In genomic region chr1:165841582-165842362, GRCh38 we compare ENCODE assay signal across 9 cellular contexts. TPM values are rescaled to one million over a fixed set of nuclear protein-coding genes. Genes with fewer than 3 reads are reported as not detected.
DNase-seq lines count a peak whose midpoint lies in the region; ATAC-seq and TF ChIP-seq lines count a peak whose summit lies in the region.
"Had no signal": no experiment of that assay in that cellular context is flagged by ENCODE, and none has a peak within 500 bp of the region (broad histone marks: within the 10 kb centered on the region; RNA-seq: fewer than 3 reads in every experiment).

No MANE protein-coding gene starts in this region.

- no peaks in the 10 kb centered on the region for H3K27me3 Mint-ChIP-seq in WTC11 (ENCODE audit: low read depth)
- H3K27me3 Mint-ChIP-seq in CD8-positive, alpha-beta memory T cell: no peaks in the 10 kb centered on the region
- H3K27me3 Mint-ChIP-seq: activated naive CD8-positive, alpha-beta T cell treated with anti-CD3 and anti-CD28 coated beads, Interleukin-2, amount 10 ng/mL, durations not matched to agents 7 days and 5 days had no signal

- TF ChIP-seq CTCF in WTC11 (IDR thresholded peaks at IDR 0.05): no peak
- TF ChIP-seq CTCF in body of pancreas (IDR thresholded peaks at IDR 0.05): no peak

- POLR2A ChIA-PET in WTC11 (lab: Charles Lee): interaction anchor here (0.9 kb wide), 1 partner anchor 14 kb away, joined by 3 read pairs; no protein-coding TSS in a partner anchor
- POLR2A ChIA-PET in CD8-positive, alpha-beta memory T cell (lab: Charles Lee): no interaction called here

- H3K4me3 ChIP-seq in CD8-positive, alpha-beta memory T cell (ENCODE audit: low read length): no peak overlapping the region
- H3K4me3 ChIP-seq in body of pancreas: no peak overlapping the region

- no peaks in the 10 kb centered on the region for H3K9me3 ChIP-seq in CD8-positive, alpha-beta memory T cell (ENCODE audit: low read length)
- no peaks in the 10 kb centered on the region for H3K9me3 ChIP-seq in body of pancreas

- H3K4me3 Mint-ChIP-seq in WTC11: no peak overlapping the region; the same call in 1 of the 2 replicates
- H3K4me3 Mint-ChIP-seq in CD8-positive, alpha-beta memory T cell: peak overlapping the region in 1 of 7 donors; percentile 12

- ATAC-seq in GM18861 (IDR thresholded peaks at IDR 0.05; ENCODE audit: unreplicated experiment) (peak; percentile 40), HG02798 (IDR thresholded peaks at IDR 0.05; ENCODE audit: poor library complexity, unreplicated experiment) (peak; percentile 32), WTC11 (no peak), body of pancreas (no peak)

- no peak for TF ChIP-seq POLR2A in body of pancreas (IDR thresholded peaks at IDR 0.05)

- peaks cover 13% of the 10 kb centered on the region for H3K4me1 ChIP-seq in CD8-positive, alpha-beta memory T cell (ENCODE audit: insufficient read depth, low read length)
- H3K4me1 ChIP-seq in body of pancreas: peaks cover 51% of the 10 kb centered on the region

- H3K27me3 ChIP-seq in CD8-positive, alpha-beta memory T cell (ENCODE audit: insufficient read depth, low read length, poor library complexity, severe bottlenecking): no peaks in the 10 kb centered on the region
- no peaks in the 10 kb centered on the region for H3K27me3 ChIP-seq in body of pancreas

- peaks cover 73% of the 10 kb centered on the region for H3K4me1 Mint-ChIP-seq in WTC11
- peaks cover 16 to 44% (median 34%) of the 10 kb centered on the region in 3 donors for H3K4me1 Mint-ChIP-seq in CD8-positive, alpha-beta memory T cell

- H3K9me3 Mint-ChIP-seq in WTC11: no peaks in the 10 kb centered on the region
- H3K9me3 Mint-ChIP-seq in CD8-positive, alpha-beta memory T cell: no peaks in the 10 kb centered on the region
- H3K9me3 Mint-ChIP-seq: activated naive CD8-positive, alpha-beta T cell treated with anti-CD3 and anti-CD28 coated beads, Interleukin-2, amount 10 ng/mL, durations not matched to agents 7 days and 5 days had no signal

- no peak for DNase-seq in WTC11 (ENCODE audit: low spot score)
- DNase-seq in myocyte (ENCODE audit: low read depth): peak; percentile 34
- DNase-seq in NCI-H1417 (lab: John Stamatoyannopoulos, UW): no peak
- no peak for DNase-seq in CD8-positive, alpha-beta memory T cell
- no peak for DNase-seq in hepatic stellate cell (ENCODE audit: low spot score)
- DNase-seq in body of pancreas: no peak
- DNase-seq: activated naive CD8-positive, alpha-beta T cell treated with anti-CD3 and anti-CD28 coated beads, Interleukin-2, amount 10 ng/mL, durations not matched to agents 7 days and 5 days had no signal

- peak overlapping the region; percentile 10 for H3K27ac Mint-ChIP-seq in WTC11
- H3K27ac Mint-ChIP-seq in CD8-positive, alpha-beta memory T cell: peak overlapping the region in 3 of 8 donors; percentile 0 to 43 (median 11)
- H3K27ac Mint-ChIP-seq: activated naive CD8-positive, alpha-beta T cell treated with anti-CD3 and anti-CD28 coated beads, Interleukin-2, amount 10 ng/mL, durations not matched to agents 7 days and 5 days had no signal

- H3K27ac ChIP-seq in CD8-positive, alpha-beta memory T cell (ENCODE audit: low read depth, low read length): no peak overlapping the region
- H3K27ac ChIP-seq in body of pancreas: no peak overlapping the region

- H3K36me3 Mint-ChIP-seq in WTC11: no peaks in the 10 kb centered on the region
- H3K36me3 Mint-ChIP-seq in CD8-positive, alpha-beta memory T cell: peaks cover 0 to 3% (median 0%) of the 10 kb centered on the region in 3 donors

- CTCF ChIA-PET in WTC11 (lab: Charles Lee): interaction anchor here (0.7 to 1.0 kb wide), 3 partner anchors 30 to 468 kb away, joined by 3 to 4 read pairs (median 3); no protein-coding TSS in a partner anchor
- CTCF ChIA-PET in CD8-positive, alpha-beta memory T cell (lab: Charles Lee): no interaction called here

- intact Hi-C loops in body of pancreas (cut with DNase I): no loop called here

- H3K36me3 ChIP-seq in CD8-positive, alpha-beta memory T cell (ENCODE audit: insufficient read depth, low read length): no peaks in the 10 kb centered on the region
- H3K36me3 ChIP-seq in body of pancreas (replicated peaks in 1 of 2; ENCODE audit: insufficient read depth in 1 of 2, low read depth in 2 of 2): no peaks in the 10 kb centered on the region

- 74 to 80% methylated on average over 4 to 5 of the region's 5 CpGs for WGBS in body of pancreas, 2 donors

TF ChIP-seq in WTC11, 78 proteins besides CTCF, POLR2A, EP300 and RAD21:
- TF ChIP-seq SMAD4 (CRISPR knock-in tag; IDR thresholded peaks at IDR 0.05) (no peak), ZBTB21 (CRISPR knock-in tag; IDR thresholded peaks at IDR 0.05; ENCODE audit: borderline replicate concordance) (no peak), GRHL2 (CRISPR knock-in tag; IDR thresholded peaks at IDR 0.05; ENCODE audit: insufficient replicate concordance, severe bottlenecking) (no peak), SOX15 (CRISPR knock-in tag; IDR thresholded peaks at IDR 0.05) (no peak), ZNF121 (CRISPR knock-in tag; IDR thresholded peaks at IDR 0.05) (no peak), PREB (CRISPR knock-in tag; IDR thresholded peaks at IDR 0.05; ENCODE audit: borderline replicate concordance) (no peak), E2F5 (CRISPR knock-in tag; IDR thresholded peaks at IDR 0.05) (no peak), HMGA2 (CRISPR knock-in tag; IDR thresholded peaks at IDR 0.05) (no peak), NFATC4 (CRISPR knock-in tag; IDR thresholded peaks at IDR 0.05) (no peak), ZNF138 (CRISPR knock-in tag; conservative IDR thresholded peaks at IDR 0.05) (no peak), CDX4 (CRISPR knock-in tag; IDR thresholded peaks at IDR 0.05; ENCODE audit: borderline replicate concordance) (no peak), IRF1 (CRISPR knock-in tag; IDR thresholded peaks at IDR 0.05) (no peak), CREM (CRISPR knock-in tag; IDR thresholded peaks at IDR 0.05) (no peak), MLX (CRISPR knock-in tag; IDR thresholded peaks at IDR 0.05) (no peak), ZNF396 (CRISPR knock-in tag; IDR thresholded peaks at IDR 0.05; ENCODE audit: borderline replicate concordance) (no peak)

RNA-seq across cellular contexts. Expression of gene UCK2, which starts 14.4 kb away (rescaled TPM):
- total RNA-seq in WTC11 (2021) (74.3 to 85.7 TPM (median 79.2 TPM) in 3 replicates), myocyte (107 and 130 TPM in 2 replicates), body of pancreas (10 to 100 TPM; 23.3 to 27.4 TPM)
- polyA plus RNA-seq in myocyte (2012): 159 TPM
- 100 to 1,000 TPM in 1 of 2 experiments, 10 to 100 TPM in 1; 97.4 to 100 TPM for total RNA-seq in CD8-positive, alpha-beta memory T cell
- polyA plus RNA-seq in CD8-positive, alpha-beta memory T cell: 10.7 TPM

Comparison
In these comparisons a context has a peak if more than half of its experiments do, and no peak if none do; other contexts are left out.
1. ATAC-seq: peak in GM18861 (single experiment) and HG02798 (single experiment); none in WTC11 (single experiment) and body of pancreas (single experiment).